ENCODE assay signal across 8 cellular contexts in the genomic region with DNA sequence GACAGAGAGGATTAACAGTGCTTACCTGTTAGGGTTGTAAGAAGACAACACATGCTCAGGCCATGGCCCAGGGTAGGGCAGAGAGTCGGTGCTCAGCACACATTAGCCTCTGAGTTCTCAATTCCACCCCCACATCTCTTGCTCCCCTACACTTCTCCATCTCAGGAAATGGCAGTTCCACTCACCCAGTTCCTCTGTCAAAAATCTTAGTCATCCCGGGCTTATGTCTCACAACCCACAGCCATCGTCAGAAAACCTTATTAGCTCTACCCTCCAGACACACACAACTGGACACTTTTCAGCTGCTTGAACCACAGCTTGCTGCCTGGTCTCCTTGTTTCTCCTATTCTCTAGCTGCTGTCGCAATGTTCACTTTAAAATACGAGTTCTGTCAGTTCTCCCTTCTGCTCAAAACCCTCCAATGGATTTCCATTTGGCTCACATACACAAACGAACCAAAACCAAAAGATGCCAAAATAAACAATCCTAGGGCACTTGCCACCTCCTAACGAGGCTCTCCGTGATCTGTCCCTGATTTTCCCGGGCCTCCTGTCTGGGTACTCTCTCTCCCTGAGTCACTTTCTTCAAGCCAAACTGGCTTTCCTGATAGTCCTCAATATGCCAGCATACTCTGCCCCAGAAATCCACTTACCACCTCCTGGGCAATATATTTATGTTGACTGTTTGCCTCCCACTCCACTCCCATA.
DNase-seq lines count a peak whose midpoint lies in the region; ATAC-seq, FAIRE-seq and TF ChIP-seq lines count a peak whose summit lies in the region.

No MANE protein-coding gene starts in this region.

- ATAC-seq in GM19463 (IDR thresholded peaks at IDR 0.05; ENCODE audit: unreplicated experiment) (peak; percentile 56), HG03460 (IDR thresholded peaks at IDR 0.05; ENCODE audit: unreplicated experiment) (peak; percentile 50)
- ATAC-seq in naive thymus-derived CD8-positive, alpha-beta T cell: no peak
- no peak for ATAC-seq in CD4-positive, alpha-beta T cell (ENCODE audit: poor library complexity)

- DNase-seq in small intestine: no peak
- no peak for DNase-seq in naive thymus-derived CD8-positive, alpha-beta T cell
- DNase-seq in CD4-positive, alpha-beta T cell: no peak
- DNase-seq in NCI-H1436 treated with DMSO at 0.1 percent for 48 hours (lab: John Stamatoyannopoulos, UW): no peak

- H3K27me3 Mint-ChIP-seq in naive thymus-derived CD8-positive, alpha-beta T cell: no peaks in the 10 kb centered on the region
- no peaks in the 10 kb centered on the region for H3K27me3 Mint-ChIP-seq in CD4-positive, alpha-beta T cell

- no peak overlapping the region for H3K4me3 ChIP-seq in small intestine (ENCODE audit: low read depth in 1 of 2, low read length in 2 of 2)

- no peaks in the 10 kb centered on the region for H3K36me3 ChIP-seq in small intestine (ENCODE audit: control insufficient read depth in 2 of 2, insufficient read depth in 2 of 2, low read length in 2 of 2)

- peaks cover 0 to 6% (median 0%) of the 10 kb centered on the region in 4 donors for H3K4me1 Mint-ChIP-seq in naive thymus-derived CD8-positive, alpha-beta T cell
- H3K4me1 Mint-ChIP-seq in CD4-positive, alpha-beta T cell (ENCODE audit: low read depth): no peaks in the 10 kb centered on the region

- no peaks in the 10 kb centered on the region for H3K27me3 ChIP-seq in small intestine (ENCODE audit: control insufficient read depth in 2 of 2, insufficient read depth in 2 of 2, low read length in 2 of 2)
- no peaks in the 10 kb centered on the region for H3K27me3 ChIP-seq in CD4-positive, alpha-beta T cell (ENCODE audit: control insufficient read depth, insufficient read depth, low read length)

- FAIRE-seq in small intestine (lab: Jason Lieb, UNC): no peak

- CTCF ChIA-PET in CD4-positive, alpha-beta T cell (lab: Charles Lee): interaction anchor here (1.5 kb wide), 1 partner anchor 10 kb away, joined by 3 read pairs; no protein-coding TSS in a partner anchor

- peak overlapping the region in 2 of 10 donors; percentile 23 to 64 for H3K27ac Mint-ChIP-seq in naive thymus-derived CD8-positive, alpha-beta T cell
- no peak overlapping the region for H3K27ac Mint-ChIP-seq in CD4-positive, alpha-beta T cell

- POLR2A ChIA-PET in naive thymus-derived CD8-positive, alpha-beta T cell (lab: Charles Lee): no interaction called here
- POLR2A ChIA-PET in CD4-positive, alpha-beta T cell (lab: Charles Lee): no interaction called here

- intact Hi-C loops in CD4-positive, alpha-beta T cell (cut with DNase I, micrococcal nuclease): no loop called here

- WGBS in small intestine, 3 donors: 71 to 81% (median 76%) methylated on average over 9 of the region's 9 CpGs

- no peak overlapping the region for H3K4me3 Mint-ChIP-seq in naive thymus-derived CD8-positive, alpha-beta T cell
- no peak overlapping the region for H3K4me3 Mint-ChIP-seq in CD4-positive, alpha-beta T cell

- no peak for TF ChIP-seq CTCF in C4-2B (conservative IDR thresholded peaks at IDR 0.05)
- no peak for TF ChIP-seq CTCF in CD4-positive, alpha-beta T cell (IDR thresholded peaks at IDR 0.05)

- no peaks in the 10 kb centered on the region for H3K9me3 ChIP-seq in small intestine (ENCODE audit: control insufficient read depth, low read depth)
- no peaks in the 10 kb centered on the region for H3K9me3 ChIP-seq in CD4-positive, alpha-beta T cell (ENCODE audit: control insufficient read depth, low read length)

- peaks cover 0 to 28% (median 10%) of the 10 kb centered on the region in 3 donors for H3K36me3 Mint-ChIP-seq in naive thymus-derived CD8-positive, alpha-beta T cell
- H3K36me3 Mint-ChIP-seq in CD4-positive, alpha-beta T cell (ENCODE audit: low read depth): peaks cover 6% of the 10 kb centered on the region

- H3K4me1 ChIP-seq in small intestine (ENCODE audit: control insufficient read depth in 2 of 2, insufficient read depth in 1 of 2, low read depth in 1 of 2, low read length in 1 of 2): no peaks in the 10 kb centered on the region

- H3K9me3 Mint-ChIP-seq in naive thymus-derived CD8-positive, alpha-beta T cell: no peaks in the 10 kb centered on the region
- no peaks in the 10 kb centered on the region for H3K9me3 Mint-ChIP-seq in CD4-positive, alpha-beta T cell

- peak overlapping the region; percentile 38 for H3K27ac ChIP-seq in C4-2B
- peak overlapping the region; percentile 60 for H3K27ac ChIP-seq in angular gyrus (ENCODE audit: low read depth, low read length)
- H3K27ac ChIP-seq in small intestine (ENCODE audit: low read depth in 1 of 2, low read length in 1 of 2): no peak overlapping the region
- no peak overlapping the region for H3K27ac ChIP-seq in CD4-positive, alpha-beta T cell (ENCODE audit: low read depth, low read length)

Comparison
In these comparisons a context has a peak if more than half of its experiments do, and no peak if none do; other contexts are left out.
1. H3K27ac ChIP-seq: peak in C4-2B (single experiment) and angular gyrus (single experiment); none in small intestine (0 of 2) and CD4-positive, alpha-beta T cell (single experiment).
2. ATAC-seq: peak in GM19463 (single experiment) and HG03460 (single experiment); none in naive thymus-derived CD8-positive, alpha-beta T cell (0 of 2) and CD4-positive, alpha-beta T cell (single experiment).